ENCODE assay signal across 22 cellular contexts in the genomic region with DNA sequence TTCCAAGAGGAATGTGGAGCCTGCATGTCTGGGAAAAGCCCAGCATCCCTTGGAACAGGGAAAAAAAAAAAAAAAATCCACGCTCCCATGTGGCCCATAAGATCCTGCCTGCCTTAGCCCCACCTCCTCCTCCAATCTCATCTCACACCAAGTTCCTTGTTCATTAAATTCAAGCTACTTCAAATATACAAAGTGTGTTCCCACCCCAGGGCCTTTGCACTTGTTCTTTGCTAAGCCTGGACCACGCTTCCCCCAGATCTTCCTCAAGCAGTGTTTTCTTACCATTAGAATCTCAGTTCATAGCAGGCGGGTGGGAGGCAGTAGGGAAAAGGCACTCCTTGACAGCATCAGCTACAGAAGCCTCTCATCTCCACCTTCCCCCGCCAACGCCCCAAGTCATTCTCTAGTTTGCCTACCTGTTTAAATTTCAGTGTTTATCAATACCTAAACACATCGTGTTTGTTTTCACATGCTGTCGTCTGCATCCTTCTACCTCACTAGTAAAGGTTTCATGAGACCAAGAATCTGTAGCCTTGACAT.
DNase-seq lines count a peak whose midpoint lies in the region; ATAC-seq, FAIRE-seq and TF ChIP-seq lines count a peak whose summit lies in the region.
"Had no signal": no experiment of that assay in that cellular context is flagged by ENCODE, and none has a peak within 500 bp of the region (broad histone marks: within the 10 kb centered on the region; RNA-seq: fewer than 3 reads in every experiment).

No MANE protein-coding gene starts in this region.

- H3K18ac ChIP-seq in H1 (ENCODE audit: extremely low read depth, low read length): no peak overlapping the region

- ATAC-seq in GM18907 (IDR thresholded peaks at IDR 0.05; ENCODE audit: unreplicated experiment): no peak
- ATAC-seq: CD8-positive, alpha-beta T cell had no signal

- WGBS in H1 (ENCODE audit: extremely low coverage in 1 of 2, insufficient coverage in 1 of 2, insufficient read length in 1 of 2, insufficient replicate concordance in 2 of 2, low coverage in 1 of 2, low lambda C conversion rate in 2 of 2, missing lambda C conversion rate in 1 of 2), 2 experiments: 74% methylated on average over 7 of the region's 7 CpGs; no CpG with 5 or more reads in 1 of the 2 experiments

- no peaks in the 10 kb centered on the region for H3K79me1 ChIP-seq in H1 (ENCODE audit: low read depth, low read length)

- TF ChIP-seq RAD21 in H1 (IDR thresholded peaks at IDR 0.05 in 1 of 2, conservative IDR thresholded peaks at IDR 0.05 in 1 of 2; ENCODE audit: low read depth in 2 of 2, low read length in 2 of 2): no peak

- no peak overlapping the region for H3K14ac ChIP-seq in H1 (ENCODE audit: insufficient read length)

- H2AK5ac ChIP-seq in H1 (ENCODE audit: low read depth, low read length): no peak overlapping the region

- H3K23me2 ChIP-seq in H1 (ENCODE audit: low read depth, low read length): no peaks in the 10 kb centered on the region; the same call in 1 of the 2 replicates

- no peak overlapping the region for H4K91ac ChIP-seq in H1 (replicated peaks; ENCODE audit: insufficient read length, low read length)

- no peaks in the 10 kb centered on the region for H3K27me3 ChIP-seq in H1 (replicated peaks in 1 of 4; ENCODE audit: control insufficient read depth in 3 of 4, extremely low read depth in 1 of 4, insufficient read depth in 3 of 4, low read length in 3 of 4)
- peaks cover 5% of the 10 kb centered on the region for H3K27me3 ChIP-seq in neural progenitor cell
- H3K27me3 ChIP-seq: BLaER1 had no signal

- no peak overlapping the region for H3K4ac ChIP-seq in H1 (replicated peaks; ENCODE audit: insufficient read length, low read depth, low read length)

- no peak for TF ChIP-seq EP300 in H1 (IDR thresholded peaks at IDR 0.05; ENCODE audit: borderline replicate concordance in 1 of 2, low read depth in 2 of 2, low read length in 2 of 2)

- H3K9me3 ChIP-seq in HEK293 (ENCODE audit: control insufficient read depth, insufficient read depth, low read depth, low read length) (no peaks in the 10 kb centered on the region), H1 (ENCODE audit: insufficient read depth in 2 of 2, low read depth in 1 of 2, low read length in 1 of 2) (no peaks in the 10 kb centered on the region; a peak in 1 of 4 replicates), neural progenitor cell (ENCODE audit: low read depth) (no peaks in the 10 kb centered on the region)
- H3K9me3 ChIP-seq: BLaER1 had no signal

- H3F3A ChIP-seq in neural progenitor cell (ENCODE audit: low read depth): peaks cover 22% of the 10 kb centered on the region

- no peaks in the 10 kb centered on the region for H3K9me3 Mint-ChIP-seq in neural progenitor cell
- H3K9me3 Mint-ChIP-seq: CD4-positive, CD25-positive, alpha-beta regulatory T cell; CD8-positive, alpha-beta T cell had no signal

- H3K23ac ChIP-seq in H1 (ENCODE audit: insufficient read length): no peak overlapping the region

- H3K56ac ChIP-seq in H1 (replicated peaks; ENCODE audit: insufficient read length, low read depth, low read length): no peak overlapping the region

- H4K20me1 ChIP-seq in H1 (replicated peaks in 1 of 2; ENCODE audit: control insufficient read depth in 1 of 2, insufficient read depth in 2 of 2, low read length in 2 of 2): no peaks in the 10 kb centered on the region
- peaks cover 7% of the 10 kb centered on the region for H4K20me1 ChIP-seq in neural progenitor cell (ENCODE audit: low read depth)
- H4K20me1 ChIP-seq: BLaER1 had no signal

- no peak overlapping the region for H2BK20ac ChIP-seq in H1 (ENCODE audit: low read length)

- H3K4me3 Mint-ChIP-seq in neural progenitor cell: no peak overlapping the region
- H3K4me3 Mint-ChIP-seq: B cell; CD4-positive, CD25-positive, alpha-beta regulatory T cell; CD8-positive, alpha-beta T cell; HFFc6 had no signal

- no peak for DNase-seq in H1 (ENCODE audit: low read depth in 1 of 2, low spot score in 2 of 2)
- DNase-seq in neural progenitor cell (ENCODE audit: low spot score): no peak
- no peak for DNase-seq in NCI-H345 (lab: John Stamatoyannopoulos, UW)
- no peak for DNase-seq in ACHN
- DNase-seq: CD4-positive, CD25-positive, alpha-beta regulatory T cell; CD8-positive, alpha-beta T cell; DMS 273 treated with DMSO at 0.1 percent for 48 hours; DMS79; EL; GDM1; GOT3; H7; HCEC 1CT; HFFc6 had no signal

- H2BK120ac ChIP-seq in H1 (replicated peaks; ENCODE audit: low read depth, low read length): no peak overlapping the region

- no peak overlapping the region for H2BK5ac ChIP-seq in H1 (ENCODE audit: low read depth, low read length)

- H3K27ac ChIP-seq in HEK293 (ENCODE audit: extremely low read depth, low read depth, low read length): no peak overlapping the region
- H3K27ac ChIP-seq in H1 (ENCODE audit: low read depth, low read length): no peak overlapping the region
- H3K27ac ChIP-seq in neural progenitor cell: no peak overlapping the region
- H3K27ac ChIP-seq: BLaER1, C4-2B had no signal

- H3K79me2 ChIP-seq in H1 (ENCODE audit: control insufficient read depth in 1 of 2, insufficient read depth in 2 of 2, low read length in 2 of 2): no peaks in the 10 kb centered on the region
- H3K79me2 ChIP-seq in neural progenitor cell (ENCODE audit: low read depth): no peaks in the 10 kb centered on the region

- H3K9ac ChIP-seq in H1 (replicated peaks in 1 of 4; ENCODE audit: extremely low read depth in 1 of 4, low read depth in 3 of 4, low read length in 3 of 4): no peak overlapping the region
- H3K9ac ChIP-seq in neural progenitor cell: no peak overlapping the region
- H3K9ac ChIP-seq: BLaER1 had no signal

- CTCF ChIA-PET in HEK293 (lab: Yijun Ruan, JAX) (no interaction called here), H1 (lab: Charles Lee; ENCODE audit: partially characterized antibody) (no interaction called here)

- H3K4me1 ChIP-seq in HEK293 (ENCODE audit: control insufficient read depth, insufficient read depth, low read length) (peaks cover 28% of the 10 kb centered on the region), H1 (replicated peaks in 1 of 4; ENCODE audit: control insufficient read depth in 3 of 4, insufficient read depth in 4 of 4, low read length in 3 of 4) (peaks cover 9 to 23% (median 16%) of the 10 kb centered on the region in 4 experiments; a peak in 6 of 7 replicates), neural progenitor cell (peaks cover 36% of the 10 kb centered on the region)

- H4K5ac ChIP-seq in H1 (ENCODE audit: insufficient read length, low read depth, low read length): no peak overlapping the region

- FAIRE-seq in H1 (lab: Jason Lieb, UNC): no peak
- FAIRE-seq: D721Med, GM12891, GM18507 had no signal

- H2BK15ac ChIP-seq in H1 (ENCODE audit: low read length): no peak overlapping the region

- H3K36me3 Mint-ChIP-seq in neural progenitor cell: no peaks in the 10 kb centered on the region
- H3K36me3 Mint-ChIP-seq: CD8-positive, alpha-beta T cell had no signal

- H3K27me3 Mint-ChIP-seq in neural progenitor cell (ENCODE audit: insufficient read depth, low read depth): peaks cover 11% of the 10 kb centered on the region
- H3K27me3 Mint-ChIP-seq: B cell; CD4-positive, CD25-positive, alpha-beta regulatory T cell had no signal

- peak overlapping the region; percentile 12 for H3K27ac Mint-ChIP-seq in neural progenitor cell
- H3K27ac Mint-ChIP-seq: B cell; CD4-positive, CD25-positive, alpha-beta regulatory T cell; CD8-positive, alpha-beta T cell; HFFc6 had no signal

- peaks cover 62% of the 10 kb centered on the region for H3K4me1 Mint-ChIP-seq in neural progenitor cell
- H3K4me1 Mint-ChIP-seq: B cell; CD4-positive, CD25-positive, alpha-beta regulatory T cell had no signal

- no peaks in the 10 kb centered on the region for H3K36me3 ChIP-seq in HEK293 (ENCODE audit: control insufficient read depth in 2 of 2, insufficient read depth in 1 of 2, low read length in 2 of 2)
- no peaks in the 10 kb centered on the region for H3K36me3 ChIP-seq in H1 (ENCODE audit: control insufficient read depth in 2 of 4, insufficient read depth in 4 of 4, low read length in 3 of 4)
- H3K36me3 ChIP-seq in neural progenitor cell: no peaks in the 10 kb centered on the region
- H3K36me3 ChIP-seq: BLaER1 had no signal

- H3K4me3 ChIP-seq in HEK293 (ENCODE audit: low read depth, low read length): no peak overlapping the region
- no peak overlapping the region for H3K4me3 ChIP-seq in H1 (ENCODE audit: extremely low read depth in 1 of 4, insufficient read depth in 2 of 4, low read depth in 3 of 4, low read length in 4 of 4)
- H3K4me3 ChIP-seq in neural progenitor cell: no peak overlapping the region
- H3K4me3 ChIP-seq: BLaER1 had no signal

- H2AFZ ChIP-seq in H1 (ENCODE audit: low read length) (no peak overlapping the region), neural progenitor cell (replicated peaks) (no peak overlapping the region)

- in situ Hi-C loops in ACHN (cut with HindIII; ENCODE audit: low pct_ligation_motif_present, low pct_unique_long_range_greater_than_20kb, low sequenced_read_pairs): no loop called here

- TF ChIP-seq POLR2A in H1 (IDR thresholded peaks at IDR 0.05; ENCODE audit: control extremely low read depth in 1 of 2, low read depth in 2 of 2, low read length in 2 of 2): no peak

- H2BK12ac ChIP-seq in H1 (ENCODE audit: low read depth, low read length): no peak overlapping the region

- POLR2A ChIA-PET in HEK293 (lab: Yijun Ruan, JAX) (no interaction called here), H1 (lab: Charles Lee; ENCODE audit: partially characterized antibody) (no interaction called here)

- TF ChIP-seq CTCF in HEK293 (tag by site-specific recombination; IDR thresholded peaks at IDR 0.05) (no peak), H1 (IDR thresholded peaks at IDR 0.05; ENCODE audit: control extremely low read depth in 1 of 3, insufficient read depth in 1 of 3, low read depth in 1 of 3, low read length in 3 of 3) (no peak), neural progenitor cell (IDR thresholded peaks at IDR 0.05) (no peak)

- no peak overlapping the region for H4K8ac ChIP-seq in H1 (ENCODE audit: extremely low read depth, insufficient read depth, low read length)

- H3K4me2 ChIP-seq in H1 (ENCODE audit: insufficient read depth in 1 of 2, low read depth in 2 of 2, low read length in 2 of 2): no peak overlapping the region
- H3K4me2 ChIP-seq in neural progenitor cell: no peak overlapping the region
- H3K4me2 ChIP-seq: BLaER1 had no signal

TF ChIP-seq in HEK293, 187 proteins besides CTCF, POLR2A, EP300 and RAD21:
- TF ChIP-seq ZNF76 (tag by site-specific recombination; IDR thresholded peaks at IDR 0.05; ENCODE audit: borderline replicate concordance, low read depth): no peak
- peak; percentile 92 for TF ChIP-seq ZNF623 (tag by site-specific recombination; IDR thresholded peaks at IDR 0.05)

TF ChIP-seq in H1, 55 proteins besides CTCF, POLR2A, EP300 and RAD21:
- TF ChIP-seq CTBP2 (IDR thresholded peaks at IDR 0.05; ENCODE audit: borderline replicate concordance, insufficient read depth, insufficient read length, low read length) (no peak), KDM1A (IDR thresholded peaks at IDR 0.05; ENCODE audit: borderline replicate concordance, low read length) (peak; percentile 78; the same call in 1 of the 2 replicates)
TF ChIP-seq in H1: peak in this region for 1.
